8 cellular contexts compared by ENCODE assay signal in the genomic region with DNA sequence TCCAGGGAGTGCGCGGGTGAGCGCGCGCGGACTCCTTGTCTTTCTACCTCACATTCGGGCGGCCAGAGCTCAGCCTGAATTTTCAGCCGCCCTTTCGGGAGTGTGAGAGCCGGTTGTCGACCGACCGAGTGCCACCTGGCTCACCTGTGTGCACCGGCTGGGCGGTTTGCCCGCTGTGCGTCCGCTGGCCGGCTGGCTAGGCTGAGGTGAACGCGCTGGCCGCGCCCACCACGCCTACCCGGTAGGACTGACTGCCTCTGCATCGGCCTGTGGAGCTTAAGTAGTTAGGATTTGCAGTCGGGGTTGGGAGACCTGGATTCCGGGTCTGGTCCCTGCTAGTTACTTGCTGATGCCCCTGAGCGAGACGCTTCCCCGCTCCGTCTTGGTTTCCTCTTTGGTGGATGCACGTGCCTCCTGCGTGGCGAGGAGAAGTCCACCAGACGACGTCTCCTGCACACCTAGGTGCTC. TPM values are rescaled to one million over a fixed set of nuclear protein-coding genes. Genes with fewer than 3 reads are reported as not detected.
DNase-seq lines count a peak whose midpoint lies in the region; ATAC-seq and TF ChIP-seq lines count a peak whose summit lies in the region.

No MANE protein-coding gene starts in this region.

- H3K4me3 Mint-ChIP-seq in WTC11, result peak overlapping the region; percentile 77
- peak overlapping the region; percentile 91 for H3K4me3 Mint-ChIP-seq in glutamatergic neuron (ENCODE audit: unreplicated experiment)

- no peak for TF ChIP-seq POLR2A in prostate gland (IDR thresholded peaks at IDR 0.05)

- no peaks in the 10 kb centered on the region for H3K9me3 ChIP-seq in HAP-1
- no peaks in the 10 kb centered on the region for H3K9me3 ChIP-seq in prostate gland

- H3K4me3 ChIP-seq in AG10803 (ENCODE audit: low read length) (peak overlapping the region; percentile 54), HAP-1 (peak overlapping the region; percentile 75), prostate gland (peak overlapping the region; percentile 60 to 73)

- DNase-seq in AG10803 (ENCODE audit: low read depth), result no peak
- peak; percentile 20 to 54 for DNase-seq in HAP-1 (ENCODE audit: low spot score in 2 of 2)
- DNase-seq in WTC11 (ENCODE audit: low spot score), result peak; percentile 73
- DNase-seq in glutamatergic neuron, result no peak
- peak; percentile 51 for DNase-seq in prostate gland (ENCODE audit: low spot score)
- no peak for DNase-seq in MV-4-11 (lab: John Stamatoyannopoulos, UW)
- DNase-seq in cerebellar nuclear complex (lab: John Stamatoyannopoulos, UW), result no peak

- WGBS in prostate gland, result 9% methylated on average over 38 of the region's 38 CpGs

- H3K4me1 Mint-ChIP-seq in WTC11, result peaks cover 19% of the 10 kb centered on the region
- peaks cover 20% of the 10 kb centered on the region for H3K4me1 Mint-ChIP-seq in glutamatergic neuron (ENCODE audit: low read depth, unreplicated experiment)

- CTCF ChIA-PET in WTC11 (lab: Charles Lee), result interaction anchor here (0.9 to 4.7 kb wide), 13 partner anchors 8 to 655 kb away, joined by 3 to 55 read pairs (median 8); no protein-coding TSS in a partner anchor

- TF ChIP-seq CTCF in AG10803 (conservative IDR thresholded peaks at IDR 0.05; ENCODE audit: low read length) (no peak), WTC11 (IDR thresholded peaks at IDR 0.05) (no peak), glutamatergic neuron (IDR thresholded peaks at IDR 0.05; ENCODE audit: partially characterized antibody, unreplicated experiment) (no peak), prostate gland (IDR thresholded peaks at IDR 0.05) (no peak)

- H3K27me3 Mint-ChIP-seq in WTC11 (ENCODE audit: low read depth) (peaks cover 65% of the 10 kb centered on the region), glutamatergic neuron (ENCODE audit: unreplicated experiment) (peaks cover 7% of the 10 kb centered on the region)

- H3K27ac ChIP-seq in prostate gland, result peak overlapping the region; percentile 84 to 88

- POLR2A ChIA-PET in WTC11 (lab: Charles Lee), result interaction anchor here (0.7 kb wide), 1 partner anchor 17 kb away, joined by 3 read pairs; no protein-coding TSS in a partner anchor

- in situ Hi-C loops in HAP-1 (cut with MboI; ENCODE audit: low sequenced_read_pairs), result no loop called here

- ATAC-seq in WTC11 (peak; percentile 42), GM19324 (IDR thresholded peaks at IDR 0.05; ENCODE audit: low FRiP score, unreplicated experiment) (no peak)

- H3K27ac Mint-ChIP-seq in WTC11 (no peak overlapping the region), glutamatergic neuron (ENCODE audit: unreplicated experiment) (peak overlapping the region; percentile 86)

- H3K4me1 ChIP-seq in HAP-1, result peaks cover 13% of the 10 kb centered on the region
- H3K4me1 ChIP-seq in prostate gland (replicated peaks), result peaks cover 6% of the 10 kb centered on the region

- no peaks in the 10 kb centered on the region for H3K36me3 Mint-ChIP-seq in WTC11
- no peaks in the 10 kb centered on the region for H3K36me3 Mint-ChIP-seq in glutamatergic neuron (ENCODE audit: unreplicated experiment)

- intact Hi-C loops in prostate gland (cut with DNase I), result loop anchor here (2.0 to 5.0 kb wide), 2 partner anchors 35 to 55 kb away; no protein-coding TSS in a partner anchor

- H3K27me3 ChIP-seq in HAP-1 (ENCODE audit: low read depth) (no peaks in the 10 kb centered on the region), prostate gland (replicated peaks; ENCODE audit: insufficient read depth) (no peaks in the 10 kb centered on the region)

- H3K36me3 ChIP-seq in HAP-1 (replicated peaks), result no peaks in the 10 kb centered on the region
- H3K36me3 ChIP-seq in prostate gland, result no peaks in the 10 kb centered on the region

- H3K9me3 Mint-ChIP-seq in WTC11 (no peaks in the 10 kb centered on the region), glutamatergic neuron (ENCODE audit: unreplicated experiment) (peaks cover 5% of the 10 kb centered on the region)

TF ChIP-seq in WTC11, 78 proteins besides CTCF, POLR2A, EP300 and RAD21 (continues in another document):
- TF ChIP-seq FOXJ3 (CRISPR knock-in tag; IDR thresholded peaks at IDR 0.05; ENCODE audit: borderline replicate concordance), result no peak
- TF ChIP-seq, protein P1, sequence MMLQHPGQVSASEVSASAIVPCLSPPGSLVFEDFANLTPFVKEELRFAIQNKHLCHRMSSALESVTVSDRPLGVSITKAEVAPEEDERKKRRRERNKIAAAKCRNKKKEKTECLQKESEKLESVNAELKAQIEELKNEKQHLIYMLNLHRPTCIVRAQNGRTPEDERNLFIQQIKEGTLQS (CRISPR knock-in tag; conservative IDR thresholded peaks at IDR 0.05), result 0 out of 2 replicates have a peak, but pooled peaks have one; percentile 27
- TF ChIP-seq SMAD3 (CRISPR knock-in tag; IDR thresholded peaks at IDR 0.05; ENCODE audit: borderline replicate concordance), result peak; percentile 61; the same call in 1 of the 2 replicates
- TF ChIP-seq TCF7 (CRISPR knock-in tag; IDR thresholded peaks at IDR 0.05; ENCODE audit: low read depth), result peak; percentile 87; the same call in 1 of the 2 replicates
- TF ChIP-seq ESRRA (CRISPR knock-in tag; IDR thresholded peaks at IDR 0.05; ENCODE audit: borderline replicate concordance), result peak; percentile 55; the same call in 1 of the 2 replicates
- TF ChIP-seq JAZF1 (CRISPR knock-in tag; IDR thresholded peaks at IDR 0.05), result no peak
- TF ChIP-seq, protein P2, sequence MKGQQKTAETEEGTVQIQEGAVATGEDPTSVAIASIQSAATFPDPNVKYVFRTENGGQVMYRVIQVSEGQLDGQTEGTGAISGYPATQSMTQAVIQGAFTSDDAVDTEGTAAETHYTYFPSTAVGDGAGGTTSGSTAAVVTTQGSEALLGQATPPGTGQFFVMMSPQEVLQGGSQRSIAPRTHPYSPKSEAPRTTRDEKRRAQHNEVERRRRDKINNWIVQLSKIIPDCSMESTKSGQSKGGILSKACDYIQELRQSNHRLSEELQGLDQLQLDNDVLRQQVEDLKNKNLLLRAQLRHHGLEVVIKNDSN (CRISPR knock-in tag; IDR thresholded peaks at IDR 0.05), result peak; percentile 17; the same call in 1 of the 2 replicates
- peak; percentile 59 for TF ChIP-seq ETV6 (CRISPR knock-in tag; IDR thresholded peaks at IDR 0.05)
- 0 out of 2 replicates have a peak, but pooled peaks have one; percentile 31 for TF ChIP-seq JUN (CRISPR knock-in tag; IDR thresholded peaks at IDR 0.05)
- TF ChIP-seq ZNF138 (CRISPR knock-in tag; conservative IDR thresholded peaks at IDR 0.05), result no peak
- TF ChIP-seq, protein P3, sequence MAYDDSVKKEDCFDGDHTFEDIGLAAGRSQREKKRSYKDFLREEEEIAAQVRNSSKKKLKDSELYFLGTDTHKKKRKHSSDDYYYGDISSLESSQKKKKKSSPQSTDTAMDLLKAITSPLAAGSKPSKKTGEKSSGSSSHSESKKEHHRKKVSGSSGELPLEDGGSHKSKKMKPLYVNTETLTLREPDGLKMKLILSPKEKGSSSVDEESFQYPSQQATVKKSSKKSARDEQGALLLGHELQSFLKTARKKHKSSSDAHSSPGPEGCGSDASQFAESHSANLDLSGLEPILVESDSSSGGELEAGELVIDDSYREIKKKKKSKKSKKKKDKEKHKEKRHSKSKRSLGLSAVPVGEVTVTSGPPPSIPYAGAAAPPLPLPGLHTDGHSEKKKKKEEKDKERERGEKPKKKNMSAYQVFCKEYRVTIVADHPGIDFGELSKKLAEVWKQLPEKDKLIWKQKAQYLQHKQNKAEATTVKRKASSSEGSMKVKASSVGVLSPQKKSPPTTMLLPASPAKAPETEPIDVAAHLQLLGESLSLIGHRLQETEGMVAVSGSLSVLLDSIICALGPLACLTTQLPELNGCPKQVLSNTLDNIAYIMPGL (CRISPR knock-in tag; IDR thresholded peaks at IDR 0.05), result no peak
- TF ChIP-seq, protein P4, sequence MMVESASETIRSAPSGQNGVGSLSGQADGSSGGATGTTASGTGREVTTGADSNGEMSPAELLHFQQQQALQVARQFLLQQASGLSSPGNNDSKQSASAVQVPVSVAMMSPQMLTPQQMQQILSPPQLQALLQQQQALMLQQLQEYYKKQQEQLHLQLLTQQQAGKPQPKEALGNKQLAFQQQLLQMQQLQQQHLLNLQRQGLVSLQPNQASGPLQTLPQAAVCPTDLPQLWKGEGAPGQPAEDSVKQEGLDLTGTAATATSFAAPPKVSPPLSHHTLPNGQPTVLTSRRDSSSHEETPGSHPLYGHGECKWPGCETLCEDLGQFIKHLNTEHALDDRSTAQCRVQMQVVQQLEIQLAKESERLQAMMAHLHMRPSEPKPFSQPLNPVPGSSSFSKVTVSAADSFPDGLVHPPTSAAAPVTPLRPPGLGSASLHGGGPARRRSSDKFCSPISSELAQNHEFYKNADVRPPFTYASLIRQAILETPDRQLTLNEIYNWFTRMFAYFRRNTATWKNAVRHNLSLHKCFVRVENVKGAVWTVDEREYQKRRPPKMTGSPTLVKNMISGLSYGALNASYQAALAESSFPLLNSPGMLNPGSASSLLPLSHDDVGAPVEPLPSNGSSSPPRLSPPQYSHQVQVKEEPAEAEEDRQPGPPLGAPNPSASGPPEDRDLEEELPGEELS (CRISPR knock-in tag; IDR thresholded peaks at IDR 0.05), result peak; percentile 69; the same call in 1 of the 2 replicates
- peak; percentile 80; the same call in 1 of the 2 replicates for TF ChIP-seq RELA (CRISPR knock-in tag; IDR thresholded peaks at IDR 0.05; ENCODE audit: borderline replicate concordance)
- no peak for TF ChIP-seq ZNF121 (CRISPR knock-in tag; IDR thresholded peaks at IDR 0.05)
- TF ChIP-seq ZNF219 (CRISPR knock-in tag; IDR thresholded peaks at IDR 0.05; ENCODE audit: borderline replicate concordance), result 0 out of 2 replicates have a peak, but pooled peaks have one; percentile 56
- TF ChIP-seq NFE2L1 (CRISPR knock-in tag; IDR thresholded peaks at IDR 0.05), result peak; percentile 69; the same call in 1 of the 2 replicates
- peak; percentile 67; the same call in 1 of the 2 replicates for TF ChIP-seq FOXK1 (CRISPR knock-in tag; IDR thresholded peaks at IDR 0.05)
- peak; percentile 90 for TF ChIP-seq FOXP1 (CRISPR knock-in tag; IDR thresholded peaks at IDR 0.05; ENCODE audit: borderline replicate concordance)
- peak; percentile 46; the same call in 1 of the 2 replicates for TF ChIP-seq CREB1 (CRISPR knock-in tag; IDR thresholded peaks at IDR 0.05)
- TF ChIP-seq TP53 (CRISPR knock-in tag; IDR thresholded peaks at IDR 0.05), result no peak
- TF ChIP-seq, protein P5, sequence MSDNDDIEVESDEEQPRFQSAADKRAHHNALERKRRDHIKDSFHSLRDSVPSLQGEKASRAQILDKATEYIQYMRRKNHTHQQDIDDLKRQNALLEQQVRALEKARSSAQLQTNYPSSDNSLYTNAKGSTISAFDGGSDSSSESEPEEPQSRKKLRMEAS (CRISPR knock-in tag; IDR thresholded peaks at IDR 0.05), result peak; percentile 87; the same call in 1 of the 2 replicates

RNA-seq across cellular contexts. Expression of a gene that starts 0.6 kb away (rescaled TPM):
- 8.3 to 10.4 TPM (median 10.1 TPM) in 3 replicates for total RNA-seq in WTC11 (2021)
- total RNA-seq in glutamatergic neuron (ENCODE audit: unreplicated experiment), result 49.8 TPM
- 10 to 100 TPM; 78.8 to 85.3 TPM for total RNA-seq in prostate gland

RNA-seq across cellular contexts. Expression of a gene that starts 35.1 kb away (rescaled TPM):
- total RNA-seq in WTC11 (2021) (0.20 TPM in 1 of 3 replicates, not detected in the others), glutamatergic neuron (ENCODE audit: unreplicated experiment) (not detected), prostate gland (1 to 10 TPM in 1 of 2 donors, under 1 TPM in 1; 0.77 to 2.4 TPM)

Comparison
In these comparisons a context has a peak if more than half of its experiments do, and no peak if none do; other contexts are left out.
1. DNase-seq: peak in HAP-1 (2 of 2), WTC11 (single experiment) and prostate gland (single experiment); none in AG10803 (single experiment), glutamatergic neuron (single experiment), MV-4-11 (single experiment) and cerebellar nuclear complex (0 of 2).
2. Peak in every context shown above with its lines, with median percentiles within 50 percentile points of each other: H3K4me3 ChIP-seq.